8 cellular contexts compared by ENCODE assay signal in the genomic region with DNA sequence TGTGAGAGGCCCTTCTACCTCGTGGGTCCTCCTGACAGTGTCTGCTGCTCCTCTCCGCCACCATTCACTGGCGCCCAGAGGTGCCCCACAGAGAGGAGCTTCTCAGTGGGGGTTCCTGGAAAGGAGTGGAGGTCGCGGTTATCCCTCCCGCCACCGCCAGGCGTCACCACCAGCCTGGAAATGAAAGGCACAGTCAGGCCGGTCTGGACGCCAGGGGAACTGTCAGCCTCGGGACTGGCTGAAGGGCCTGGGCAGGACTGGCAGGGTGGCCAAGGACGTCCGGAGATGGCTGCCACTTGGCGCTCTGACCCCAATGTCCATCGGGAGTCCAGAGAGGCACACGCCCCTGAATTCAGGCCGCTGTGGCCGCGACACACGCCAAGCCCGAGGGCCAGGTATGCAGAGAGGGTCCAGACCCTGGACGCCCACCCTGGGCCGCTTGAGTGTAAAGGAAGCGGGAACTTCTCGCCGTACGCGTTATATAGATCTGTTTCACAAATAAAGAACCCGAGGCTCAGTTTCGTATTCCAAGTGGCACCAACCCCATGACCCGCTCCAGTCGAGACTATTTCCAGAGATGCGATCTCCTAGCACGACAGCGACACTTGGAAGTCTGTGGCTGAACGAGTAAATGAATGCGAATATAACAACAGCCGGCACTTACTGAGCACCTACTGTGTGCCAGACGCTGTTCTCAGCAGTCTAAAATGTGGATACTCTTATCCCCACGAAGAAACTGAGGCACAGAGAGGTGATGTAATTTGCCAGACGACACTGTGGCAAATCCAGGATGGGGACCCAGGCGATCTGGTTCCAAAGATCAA. TPM values are rescaled to one million over a fixed set of nuclear protein-coding genes. Genes with fewer than 3 reads are reported as not detected.
DNase-seq lines count a peak whose midpoint lies in the region; ATAC-seq and TF ChIP-seq lines count a peak whose summit lies in the region.

No MANE protein-coding gene starts in this region.

- H3K4me2 ChIP-seq in DOHH2 (ENCODE audit: low read length) = peak overlapping the region; percentile 25; the same call in 1 of the 2 replicates

- peaks cover 30% of the 10 kb centered on the region for H3K27me3 ChIP-seq in DOHH2 (ENCODE audit: control insufficient read depth, low read length)

- H3K36me3 Mint-ChIP-seq in endothelial cell (ENCODE audit: low read depth, unreplicated experiment) = no peaks in the 10 kb centered on the region

- no peak overlapping the region for H3K4me3 ChIP-seq in DOHH2 (ENCODE audit: low read length)

- H3K27ac Mint-ChIP-seq in endothelial cell (ENCODE audit: unreplicated experiment) = no peak overlapping the region

- H3F3A ChIP-seq in DOHH2 (ENCODE audit: control insufficient read depth, insufficient read depth) = peaks cover 4% of the 10 kb centered on the region

- no peaks in the 10 kb centered on the region for H3K36me3 ChIP-seq in DOHH2 (ENCODE audit: control insufficient read depth, low read length)

- H3K4me1 ChIP-seq in DOHH2 (ENCODE audit: control insufficient read depth, low read length) = peaks cover 8% of the 10 kb centered on the region; the same call in 1 of the 2 replicates

- TF ChIP-seq CTCF in DOHH2 (IDR thresholded peaks at IDR 0.05; ENCODE audit: low read depth, low read length, poor library complexity, severe bottlenecking) (peak; percentile 92), endothelial cell (IDR thresholded peaks at IDR 0.05; ENCODE audit: unreplicated experiment) (peak; percentile 99)

- DNase-seq in NOMO-1 treated with DMSO at 0.1 percent for 48 hours (lab: John Stamatoyannopoulos, UW; ENCODE audit: unreplicated experiment) (peak; percentile 70), endothelial cell (ENCODE audit: low spot score) (peak; percentile 95), midbrain (lab: John Stamatoyannopoulos, UW) (peak; percentile 83), NCI-H2171 treated with DMSO at 0.1 percent for 48 hours (lab: John Stamatoyannopoulos, UW) (no peak)
- peak; percentile 20 for DNase-seq in activated CD8-positive, alpha-beta memory T cell treated with anti-CD3 and anti-CD28 coated beads, Interleukin-2, amount 50 U/mL, for 1 hour (ENCODE audit: extremely low read depth)
- peak; percentile 71 for DNase-seq in stimulated activated CD8-positive, alpha-beta memory T cell treated with anti-CD3 and anti-CD28 coated beads, Interleukin-15, amount 100 ng/mL, for 24 hours (ENCODE audit: low read depth)

- H3K9me3 ChIP-seq in DOHH2 (ENCODE audit: control insufficient read depth, insufficient read depth, low read length) = no peaks in the 10 kb centered on the region

- peak overlapping the region; percentile 37 for H3K4me3 Mint-ChIP-seq in endothelial cell (ENCODE audit: unreplicated experiment)

- H3K4me1 Mint-ChIP-seq in endothelial cell (ENCODE audit: unreplicated experiment) = peaks cover 6% of the 10 kb centered on the region

- no peaks in the 10 kb centered on the region for H3K9me2 ChIP-seq in DOHH2 (replicated peaks; ENCODE audit: control insufficient read depth, low read length)

- H4K20me1 ChIP-seq in DOHH2 (ENCODE audit: control insufficient read depth, insufficient read depth, low read depth, low read length) = no peaks in the 10 kb centered on the region

- H3K27me3 Mint-ChIP-seq in endothelial cell (ENCODE audit: unreplicated experiment) = peaks cover 3% of the 10 kb centered on the region

- no peaks in the 10 kb centered on the region for H3K9me3 Mint-ChIP-seq in endothelial cell (ENCODE audit: unreplicated experiment)

- no peaks in the 10 kb centered on the region for H3K79me2 ChIP-seq in DOHH2 (ENCODE audit: control insufficient read depth, low read length)

- ATAC-seq in HG03139 (IDR thresholded peaks at IDR 0.05; ENCODE audit: unreplicated experiment) = peak; percentile 43

- H3K27ac ChIP-seq in DOHH2 (ENCODE audit: low read depth, low read length) = no peak overlapping the region

RNA-seq across cellular contexts. Expression of a gene that starts 7.6 kb away (rescaled TPM):
- total RNA-seq in endothelial cell (ENCODE audit: unreplicated experiment) = 6.6 TPM
